In genomic region chr6:161259302-161259701, GRCh38 we compare ENCODE assay signal across 1 cellular context.
TF ChIP-seq lines count a peak whose summit lies in the region.

No MANE protein-coding gene starts in this region.

TF ChIP-seq in HepG2, 621 proteins besides CTCF, POLR2A, EP300 and RAD21:
- TF ChIP-seq MNT (IDR thresholded peaks at IDR 0.05) (peak; percentile 89), ZNF296 (CRISPR knock-in tag; conservative IDR thresholded peaks at IDR 0.05) (no peak), GTF3A (CRISPR knock-in tag; conservative IDR thresholded peaks at IDR 0.05) (no peak), PPARG (CRISPR knock-in tag; conservative IDR thresholded peaks at IDR 0.05) (no peak)
